In the genomic region with DNA sequence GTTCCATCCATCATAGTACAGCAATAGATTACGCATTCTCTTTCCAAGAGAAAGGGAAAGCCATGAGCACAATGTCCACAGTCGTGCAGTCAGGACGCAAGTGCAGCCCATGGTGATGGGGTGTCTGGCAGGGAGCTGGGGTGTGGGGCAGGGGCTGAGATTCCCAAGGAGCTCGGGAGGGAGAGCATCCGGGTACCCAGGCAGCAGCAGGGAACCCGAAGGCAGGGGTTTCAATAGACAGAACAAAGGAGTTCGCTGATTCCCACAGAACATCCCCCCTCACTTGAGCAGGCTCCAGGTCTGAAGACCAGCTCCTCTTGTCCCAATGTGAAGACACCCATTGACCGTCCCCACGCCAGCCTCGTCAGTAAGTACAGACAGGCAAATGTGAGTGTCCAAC, we compare ENCODE assay signal across 37 cellular contexts. TPM values are rescaled to one million over a fixed set of nuclear protein-coding genes. Genes with fewer than 3 reads are reported as not detected.
"Had no signal": no experiment of that assay in that cellular context is flagged by ENCODE, and none has a peak within 500 bp of the region (broad histone marks: within the 10 kb centered on the region; RNA-seq: fewer than 3 reads in every experiment).

No MANE protein-coding gene starts in this region.

- H3K4me1 ChIP-seq: left lung, neural progenitor cell, right atrium auricular region, right lobe of liver, stomach, testis, thyroid gland, transverse colon, upper lobe of left lung, vagina had no signal

- DNase-seq: hypothalamus; immature natural killer cell; kidney; left colon; left lung; mesendoderm; naive B cell; natural killer cell; nephron progenitor cell; occipital lobe; ovary; right lobe of liver; stimulated activated CD4-positive, alpha-beta T cell treated with anti-CD3 and anti-CD28 coated beads, Interleukin-1b, Interleukin-23, amount 100 ng/mL, for 48 hours; stimulated activated CD4-positive, alpha-beta T cell treated with anti-CD3 and anti-CD28 coated beads, Interleukin-2, amount 100 ng/mL, for 48 hours; stimulated activated CD4-positive, alpha-beta T cell treated with anti-CD3 and anti-CD28 coated beads, Interleukin-4, amount 100 ng/mL, for 4 hours; stimulated activated CD8-positive, alpha-beta memory T cell treated with anti-CD3 and anti-CD28 coated beads, Interleukin-4, amount 100 ng/mL, for 48 hours; stimulated activated naive CD8-positive, alpha-beta T cell treated with anti-CD3 and anti-CD28 coated beads, Interleukin-15, Interleukin-2, amounts not matched to agents 100 U/mL and 50 U/mL, for 24 hours; stomach; testis; thyroid gland; transverse colon; upper lobe of left lung had no signal

- H3K27me3 ChIP-seq: left lung, neural progenitor cell, neutrophil, ovary, right atrium auricular region, right lobe of liver, stomach, testis, thyroid gland, transverse colon, upper lobe of left lung, vagina had no signal

- H3K9me3 ChIP-seq: right lobe of liver, testis, thyroid gland, vagina had no signal

- H3K36me3 ChIP-seq: left lung, neural progenitor cell, neutrophil, ovary, right atrium auricular region, right lobe of liver, stomach, thyroid gland, transverse colon, upper lobe of left lung, vagina had no signal

- H3K9ac ChIP-seq: neural progenitor cell had no signal

- H2AFZ ChIP-seq: neural progenitor cell had no signal

- H3K4me3 Mint-ChIP-seq: immature natural killer cell; mesothelial cell of epicardium; naive B cell; natural killer cell; nephron progenitor cell; neural progenitor cell; stimulated activated memory B cell treated with anti-CD40 and anti-IgM and Interleukin-4, amounts not matched to agents 10 μg/mL and 1 μg/mL and 100 μg/mL, for 72 hours had no signal

- H3K36me3 Mint-ChIP-seq: natural killer cell; stimulated activated memory B cell treated with anti-CD40 and anti-IgM and Interleukin-4, amounts not matched to agents 10 μg/mL and 1 μg/mL and 100 μg/mL, for 72 hours had no signal

- H3K4me3 ChIP-seq: left lung, lung, neural progenitor cell, ovary, right atrium auricular region, right lobe of liver, smooth muscle cell, stomach, testis, thyroid gland, transverse colon, upper lobe of left lung, vagina had no signal

- H3K27ac Mint-ChIP-seq: immature natural killer cell; mesothelial cell of epicardium; natural killer cell; nephron progenitor cell; neural progenitor cell; progenitor cell of endocrine pancreas; stimulated activated memory B cell treated with anti-CD40 and anti-IgM and Interleukin-4, amounts not matched to agents 10 μg/mL and 1 μg/mL and 100 μg/mL, for 72 hours had no signal

- H3K27ac ChIP-seq: left lung, neural progenitor cell, neutrophil, ovary, right atrium auricular region, right lobe of liver, stomach, testis, thyroid gland, transverse colon, upper lobe of left lung, vagina had no signal

- H3K4me1 Mint-ChIP-seq: immature natural killer cell; mesothelial cell of epicardium; naive B cell; natural killer cell; nephron progenitor cell; neural progenitor cell; stimulated activated memory B cell treated with anti-CD40 and anti-IgM and Interleukin-4, amounts not matched to agents 10 μg/mL and 1 μg/mL and 100 μg/mL, for 72 hours had no signal

- H3K27me3 Mint-ChIP-seq: progenitor cell of endocrine pancreas had no signal

- H3K4me2 ChIP-seq: neural progenitor cell, smooth muscle cell had no signal

RNA-seq across cellular contexts. Expression of a gene that starts 13.5 kb away (rescaled TPM):
- total RNA-seq: kidney, left colon, left lung, lower leg skin, lung, mesothelial cell of epicardium, mononuclear cell, natural killer cell, occipital lobe, ovary, progenitor cell of endocrine pancreas, pulmonary artery endothelial cell, renal cortical epithelial cell, right atrium auricular region, right lobe of liver, skeletal muscle tissue, smooth muscle cell, stomach, transverse colon, upper lobe of left lung, urinary bladder, vagina had no signal
- polyA plus RNA-seq: immature natural killer cell, lung, ovary, smooth muscle cell, stomach, urinary bladder had no signal
